In genomic region chr9:120874861-120875565, GRCh38 we compare ENCODE assay signal across 9 cellular contexts. TPM values are rescaled to one million over a fixed set of nuclear protein-coding genes. Genes with fewer than 3 reads are reported as not detected.
DNase-seq lines count a peak whose midpoint lies in the region; ATAC-seq and TF ChIP-seq lines count a peak whose summit lies in the region.
"Had no signal": no experiment of that assay in that cellular context is flagged by ENCODE, and none has a peak within 500 bp of the region (broad histone marks: within the 10 kb centered on the region; RNA-seq: fewer than 3 reads in every experiment).

No MANE protein-coding gene starts in this region.

- DNase-seq in right atrium auricular region (ENCODE audit: low spot score) (no peak), left cardiac atrium (no peak), left colon (no peak), uterus (no peak)
- no peak for DNase-seq in activated CD8-positive, alpha-beta T cell treated with anti-CD3 and anti-CD28 coated beads, Interleukin-2, amount 10 ng/mL, durations not matched to agents 7 days and 5 days
- no peak for DNase-seq in activated CD4-positive, CD25-positive, alpha-beta regulatory T cell (lab: John Stamatoyannopoulos, UW)
- DNase-seq: stimulated activated CD4-positive, alpha-beta T cell treated with anti-CD3 and anti-CD28 coated beads, Interleukin-4, amount 100 ng/mL, for 24 hours had no signal

- H3K4me1 ChIP-seq in right atrium auricular region (peaks cover 0 to 15% of the 10 kb centered on the region in 2 donors), uterus (no peaks in the 10 kb centered on the region)

- no peaks in the 10 kb centered on the region for H3K27me3 Mint-ChIP-seq in activated CD8-positive, alpha-beta T cell treated with anti-CD3 and anti-CD28 coated beads, Interleukin-2, amount 10 ng/mL, durations not matched to agents 7 days and 5 days (ENCODE audit: low read depth)

- TF ChIP-seq POLR2A in uterus (IDR thresholded peaks at IDR 0.05) = no peak

- H3K27ac Mint-ChIP-seq in activated CD8-positive, alpha-beta T cell treated with anti-CD3 and anti-CD28 coated beads, Interleukin-2, amount 10 ng/mL, durations not matched to agents 7 days and 5 days = peak overlapping the region; percentile 90

- H3K9me3 ChIP-seq in right atrium auricular region = no peaks in the 10 kb centered on the region
- H3K9me3 ChIP-seq in uterus = no peaks in the 10 kb centered on the region

- no peaks in the 10 kb centered on the region for H3K9me3 Mint-ChIP-seq in activated CD8-positive, alpha-beta T cell treated with anti-CD3 and anti-CD28 coated beads, Interleukin-2, amount 10 ng/mL, durations not matched to agents 7 days and 5 days (ENCODE audit: insufficient read depth)

- TF ChIP-seq CTCF in right atrium auricular region (IDR thresholded peaks at IDR 0.05) (no peak), uterus (IDR thresholded peaks at IDR 0.05) (no peak)

- peaks cover 74% of the 10 kb centered on the region for H3K36me3 Mint-ChIP-seq in activated CD8-positive, alpha-beta T cell treated with anti-CD3 and anti-CD28 coated beads, Interleukin-2, amount 10 ng/mL, durations not matched to agents 7 days and 5 days (ENCODE audit: low read depth)

- intact Hi-C loops in left cardiac atrium (cut with DNase I) (loop anchor here in 1 of 2 donors (5.0 kb wide), 1 partner anchor 57 kb away; no protein-coding TSS in a partner anchor), left colon (cut with DNase I, micrococcal nuclease) (no loop called here), uterus (cut with DNase I; ENCODE audit: low total_unique reads) (loop anchor here (5.0 kb wide), 1 partner anchor 62 kb away; no protein-coding TSS in a partner anchor)

- H3K4me3 ChIP-seq in right atrium auricular region = no peak overlapping the region
- no peak overlapping the region for H3K4me3 ChIP-seq in uterus

- peak overlapping the region; percentile 88 for H3K4me3 Mint-ChIP-seq in activated CD8-positive, alpha-beta T cell treated with anti-CD3 and anti-CD28 coated beads, Interleukin-2, amount 10 ng/mL, durations not matched to agents 7 days and 5 days

- H3K36me3 ChIP-seq in right atrium auricular region = no peaks in the 10 kb centered on the region
- no peaks in the 10 kb centered on the region for H3K36me3 ChIP-seq in uterus

- ATAC-seq in left cardiac atrium (no peak), left colon (peak; percentile 51), GM19467 (IDR thresholded peaks at IDR 0.05; ENCODE audit: unreplicated experiment) (no peak), HG02610 (IDR thresholded peaks at IDR 0.05; ENCODE audit: unreplicated experiment) (no peak)
- no peak for ATAC-seq in activated CD8-positive, alpha-beta T cell treated with anti-CD3 and anti-CD28 coated beads, Interleukin-2, amount 10 ng/mL, durations not matched to agents 7 days and 5 days

- POLR2A ChIA-PET in activated CD8-positive, alpha-beta T cell treated with anti-CD3 and anti-CD28 coated beads, Interleukin-2, amount 10 ng/mL, durations not matched to agents 7 days and 5 days (lab: Charles Lee) = interaction anchor here (0.7 to 14.1 kb wide), 9 partner anchors 15 to 61 kb away, joined by 3 to 344 read pairs (median 13); partner anchors contain the start of gene TRAF1

- H3K27ac ChIP-seq in right atrium auricular region (peak overlapping the region; percentile 89 to 94), uterus (peak overlapping the region; percentile 89 to 100)

- CTCF ChIA-PET in activated CD8-positive, alpha-beta T cell treated with anti-CD3 and anti-CD28 coated beads, Interleukin-2, amount 10 ng/mL, durations not matched to agents 7 days and 5 days (lab: Charles Lee) = interaction anchor here (1.1 to 2.0 kb wide), 5 partner anchors 15 to 60 kb away, joined by 3 to 6 read pairs (median 4); partner anchors contain the start of gene TRAF1

- H3K27me3 ChIP-seq in right atrium auricular region (no peaks in the 10 kb centered on the region), uterus (no peaks in the 10 kb centered on the region)

- H3K4me1 Mint-ChIP-seq in activated CD8-positive, alpha-beta T cell treated with anti-CD3 and anti-CD28 coated beads, Interleukin-2, amount 10 ng/mL, durations not matched to agents 7 days and 5 days (ENCODE audit: low read depth) = peaks cover 77% of the 10 kb centered on the region

RNA-seq across cellular contexts. Expression of gene PHF19, which starts 2.0 kb away (rescaled TPM):
- total RNA-seq in right atrium auricular region = 10 to 100 TPM; 11.9 to 13.9 TPM
- 10 to 100 TPM; 16.8 to 18.5 TPM for total RNA-seq in left cardiac atrium
- 100 to 1,000 TPM; 273 to 290 TPM for total RNA-seq in activated CD8-positive, alpha-beta T cell treated with anti-CD3 and anti-CD28 coated beads, Interleukin-2, amount 10 ng/mL, durations not matched to agents 7 days and 5 days
- 10 to 100 TPM; 11.6 to 14.5 TPM for total RNA-seq in left colon
- 10 to 100 TPM; 12.6 to 76.3 (median 31.8) TPM for total RNA-seq in uterus

RNA-seq across cellular contexts. Expression of gene PSMD5, which starts 32.3 kb away (rescaled TPM):
- total RNA-seq in right atrium auricular region (10 to 100 TPM; 12.8 to 13.9 TPM), left cardiac atrium (10 to 100 TPM; 22.5 to 25.9 TPM), left colon (10 to 100 TPM; 33.4 to 36.9 TPM), uterus (100 to 1,000 TPM in 1 of 4 donors, 10 to 100 TPM in 3; 20.9 to 181 (median 49.0) TPM)
- 10 to 100 TPM; 47.9 to 50.7 TPM for total RNA-seq in activated CD8-positive, alpha-beta T cell treated with anti-CD3 and anti-CD28 coated beads, Interleukin-2, amount 10 ng/mL, durations not matched to agents 7 days and 5 days

RNA-seq across cellular contexts. Expression of gene TRAF1, which starts 51.6 kb away (rescaled TPM):
- 1 to 10 TPM; 2.0 to 3.0 TPM for total RNA-seq in right atrium auricular region
- total RNA-seq in left cardiac atrium = 1 to 10 TPM; 3.3 to 3.7 TPM
- total RNA-seq in activated CD8-positive, alpha-beta T cell treated with anti-CD3 and anti-CD28 coated beads, Interleukin-2, amount 10 ng/mL, durations not matched to agents 7 days and 5 days = 10 to 100 TPM; 51.6 to 52.9 TPM
- total RNA-seq in left colon = 1 to 10 TPM; 2.2 to 2.8 TPM
- 1 to 10 TPM in 2 of 4 donors, under 1 TPM in 2; 0.51 to 8.7 (median 2.6) TPM for total RNA-seq in uterus

Comparison
In these comparisons a context has a peak if more than half of its experiments do, and no peak if none do; other contexts are left out.
1. RNA of gene TRAF1, which starts 51.6 kb away (total RNA-seq): 51.6 to 52.9 TPM in activated CD8-positive, alpha-beta T cell treated with anti-CD3 and anti-CD28 coated beads, Interleukin-2, amount 10 ng/mL, durations not matched to agents 7 days and 5 days; 0.51 to 8.7 TPM in uterus, 3.3 to 3.7 TPM in left cardiac atrium, 2.0 to 3.0 TPM in right atrium auricular region and 2.2 to 2.8 TPM in left colon; every median in the first group is over 4 times any median in the second.